In the genomic region with DNA sequence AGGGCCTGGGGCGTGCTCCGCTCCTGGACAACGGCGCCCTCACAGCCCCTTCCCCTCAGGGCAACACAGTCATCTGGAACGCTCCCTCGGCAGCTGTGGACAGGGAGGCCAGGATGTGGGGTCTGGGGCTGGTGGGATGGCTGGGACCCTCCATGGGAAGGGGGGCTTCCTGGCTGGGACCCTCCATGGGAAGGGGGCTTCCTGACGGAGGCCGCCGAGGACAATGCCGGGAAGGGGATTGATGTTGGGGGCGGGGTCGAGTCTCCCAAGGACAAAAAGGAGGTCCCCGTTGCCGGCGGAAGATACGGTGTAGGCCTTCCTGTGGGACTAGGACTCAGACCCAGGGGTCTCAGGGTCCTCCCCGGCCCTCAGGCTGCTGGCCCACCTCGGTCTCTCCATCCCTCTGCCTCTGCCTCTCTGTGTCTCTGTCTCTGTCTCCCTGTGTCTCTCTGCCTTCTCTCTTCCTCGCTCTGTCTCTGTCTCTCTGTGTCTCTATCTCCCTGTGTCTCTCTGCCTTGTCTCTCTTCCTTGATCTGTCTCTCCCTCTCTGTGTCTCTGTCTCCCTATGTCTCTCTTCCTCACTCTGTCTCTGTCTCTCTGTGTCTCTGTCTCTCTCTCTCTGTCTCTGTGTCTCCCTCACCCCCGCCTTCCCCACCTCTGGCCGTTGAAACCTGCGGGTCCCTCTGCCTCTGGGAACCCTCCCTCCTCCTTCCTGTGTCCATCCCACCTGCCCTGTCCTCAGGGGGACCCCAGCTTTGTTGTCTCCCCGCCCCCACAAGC, we compare ENCODE assay signal across 25 cellular contexts. TPM values are rescaled to one million over a fixed set of nuclear protein-coding genes. Genes with fewer than 3 reads are reported as not detected.
A peak's percentile ranks its signal among the peaks of the same experiment; 100 is the strongest.
DNase-seq lines count a peak whose midpoint lies in the region; ATAC-seq, FAIRE-seq and TF ChIP-seq lines count a peak whose summit lies in the region.
"Had no signal": no experiment of that assay in that cellular context is flagged by ENCODE, and none has a peak within 500 bp of the region (broad histone marks: within the 10 kb centered on the region; RNA-seq: fewer than 3 reads in every experiment).

No MANE protein-coding gene starts in this region.

- POLR2A ChIA-PET in CD8-positive, alpha-beta T cell (lab: Charles Lee) = no interaction called here
- POLR2A ChIA-PET in H1 (lab: Charles Lee; ENCODE audit: partially characterized antibody) = interaction anchor here (0.5 to 0.6 kb wide), 2 partner anchors 68 to 1880 kb away, joined by 3 read pairs; no protein-coding TSS in a partner anchor

- peaks cover 13% of the 10 kb centered on the region for H3K4me1 Mint-ChIP-seq in CD8-positive, alpha-beta T cell (ENCODE audit: low read depth)
- H3K4me1 Mint-ChIP-seq in GM23338 = peaks cover 10% of the 10 kb centered on the region; the same call in 2 of the 3 replicates
- H3K4me1 Mint-ChIP-seq in neural crest cell = peaks cover 10% of the 10 kb centered on the region

- peaks cover 13% of the 10 kb centered on the region; the same call in 1 of the 2 replicates for H3K23me2 ChIP-seq in H1 (ENCODE audit: low read depth, low read length)

- peak overlapping the region; percentile 57 for H3K27ac Mint-ChIP-seq in CD8-positive, alpha-beta T cell
- H3K27ac Mint-ChIP-seq in GM23338 (no peak overlapping the region), neural crest cell (ENCODE audit: unreplicated experiment) (no peak overlapping the region)

- no peak overlapping the region; the same call in 1 of the 2 replicates for H4K8ac ChIP-seq in H1 (ENCODE audit: extremely low read depth, insufficient read depth, low read length)

- TF ChIP-seq EP300 in H1 (IDR thresholded peaks at IDR 0.05; ENCODE audit: borderline replicate concordance in 1 of 2, low read depth in 2 of 2, low read length in 2 of 2) = no peak

- peak overlapping the region; percentile 52; the same call in 1 of the 2 replicates for H2BK5ac ChIP-seq in H1 (ENCODE audit: low read depth, low read length)

- H2AK5ac ChIP-seq in H1 (ENCODE audit: low read depth, low read length) = no peak overlapping the region

- intact Hi-C loops in CD8-positive, alpha-beta T cell (cut with DNase I, micrococcal nuclease) = no loop called here

- H3K4ac ChIP-seq in H1 (replicated peaks; ENCODE audit: insufficient read length, low read depth, low read length) = no peak overlapping the region

- H3K4me2 ChIP-seq in GM23338 = peak overlapping the region; percentile 32; the same call in 1 of the 2 replicates
- H3K4me2 ChIP-seq in H1 (ENCODE audit: insufficient read depth in 1 of 2, low read depth in 2 of 2, low read length in 2 of 2) = no peak overlapping the region

- no peak for DNase-seq in CD8-positive, alpha-beta T cell
- DNase-seq in GM23338 (ENCODE audit: low spot score) (no peak), H1 (ENCODE audit: low read depth in 1 of 2, low spot score in 2 of 2) (no peak), neural crest cell (ENCODE audit: low read depth, low spot score) (no peak), globus pallidus (ENCODE audit: low spot score) (no peak)
- DNase-seq in stimulated activated CD4-positive, alpha-beta T cell treated with anti-CD3 and anti-CD28 coated beads, Interleukin-12 subunit alpha, Interleukin-12 subunit beta, amount 100 ng/mL, for 4 hours = no peak
- DNase-seq: activated gamma-delta T cell treated with Interleukin-2 at 50 U/mL for 16 hours; DMS 273 treated with DMSO at 0.1 percent for 48 hours; lower lobe of right lung; NCI-H1417; NCI-H82; occipital lobe; OCI-M1; stimulated activated CD4-positive, alpha-beta T cell treated with anti-CD3 and anti-CD28 coated beads, Interleukin-2, amount 100 ng/mL, for 48 hours; stimulated activated naive CD4-positive, alpha-beta T cell treated with Interleukin-2 at 50 U/mL for 16 hours; T1000; testis had no signal

- peaks cover 18% of the 10 kb centered on the region for H3K4me1 ChIP-seq in CD8-positive, alpha-beta T cell (ENCODE audit: insufficient read depth, low read length)
- H3K4me1 ChIP-seq in GM23338 (ENCODE audit: insufficient read depth) (0 out of 2 replicates have a peak, but pooled peaks cover 3% of the 10 kb centered on the region), H1 (replicated peaks in 1 of 4; ENCODE audit: control insufficient read depth in 3 of 4, insufficient read depth in 4 of 4, low read length in 3 of 4) (peaks cover 0 to 13% (median 9%) of the 10 kb centered on the region in 4 experiments; a peak in 5 of 7 replicates)

- no peak overlapping the region for H4K5ac ChIP-seq in H1 (ENCODE audit: insufficient read length, low read depth, low read length)

- H2AFZ ChIP-seq in GM23338 = no peak overlapping the region
- no peak overlapping the region for H2AFZ ChIP-seq in H1 (ENCODE audit: low read length)

- no peaks in the 10 kb centered on the region for H3K36me3 Mint-ChIP-seq in CD8-positive, alpha-beta T cell
- H3K36me3 Mint-ChIP-seq in GM23338 (ENCODE audit: low read depth) = no peaks in the 10 kb centered on the region
- H3K36me3 Mint-ChIP-seq in neural crest cell (ENCODE audit: low read depth) = peaks cover 5% of the 10 kb centered on the region
- H3K36me3 Mint-ChIP-seq: CD14-positive monocyte had no signal

- TF ChIP-seq POLR2A in H1 (IDR thresholded peaks at IDR 0.05; ENCODE audit: control extremely low read depth in 1 of 2, low read depth in 2 of 2, low read length in 2 of 2) = no peak

- peaks cover 12% of the 10 kb centered on the region for H3K27me3 Mint-ChIP-seq in CD8-positive, alpha-beta T cell (ENCODE audit: low read depth)
- H3K27me3 Mint-ChIP-seq in GM23338 (ENCODE audit: insufficient read depth, low read depth, poor library complexity) (peaks cover 29% of the 10 kb centered on the region), neural crest cell (ENCODE audit: low read depth) (peaks cover 25% of the 10 kb centered on the region)

- no peak overlapping the region for H4K91ac ChIP-seq in H1 (replicated peaks; ENCODE audit: insufficient read length, low read length)

- no peak overlapping the region for H3K27ac ChIP-seq in CD8-positive, alpha-beta T cell (ENCODE audit: low read depth, low read length)
- H3K27ac ChIP-seq in GM23338 (ENCODE audit: low read depth) (no peak overlapping the region), H1 (ENCODE audit: low read depth, low read length) (no peak overlapping the region)
- H3K27ac ChIP-seq: coronary artery, lower lobe of right lung, testis had no signal

- H3K79me1 ChIP-seq in H1 (ENCODE audit: low read depth, low read length) = no peaks in the 10 kb centered on the region

- H3K9me2 ChIP-seq in GM23338 (ENCODE audit: insufficient read depth) = no peaks in the 10 kb centered on the region

- FAIRE-seq in H1 (lab: Jason Lieb, UNC) = no peak

- H3K79me2 ChIP-seq in GM23338 (replicated peaks; ENCODE audit: insufficient read depth) = no peaks in the 10 kb centered on the region
- H3K79me2 ChIP-seq in H1 (ENCODE audit: control insufficient read depth in 1 of 2, insufficient read depth in 2 of 2, low read length in 2 of 2) = no peaks in the 10 kb centered on the region

- no peak overlapping the region for H3K14ac ChIP-seq in H1 (ENCODE audit: insufficient read length)

- TF ChIP-seq CTCF in CD8-positive, alpha-beta T cell (IDR thresholded peaks at IDR 0.05) = no peak
- TF ChIP-seq CTCF in GM23338 (conservative IDR thresholded peaks at IDR 0.05; ENCODE audit: low read depth in 2 of 2) = no peak
- TF ChIP-seq CTCF in H1 (IDR thresholded peaks at IDR 0.05; ENCODE audit: control extremely low read depth in 1 of 3, insufficient read depth in 1 of 3, low read depth in 1 of 3, low read length in 3 of 3) = no peak
- no peak for TF ChIP-seq CTCF in neural crest cell (conservative IDR thresholded peaks at IDR 0.05)

- ATAC-seq in CD8-positive, alpha-beta T cell = no peak
- ATAC-seq in GM23338 = no peak
- no peak for ATAC-seq in GM18868 (IDR thresholded peaks at IDR 0.05; ENCODE audit: unreplicated experiment)
- ATAC-seq: lower lobe of right lung, Right ventricle myocardium inferior had no signal

- H2BK20ac ChIP-seq in H1 (ENCODE audit: low read length) = peak overlapping the region; percentile 48; the same call in 1 of the 2 replicates

- no peak overlapping the region for H3K4me3 ChIP-seq in CD8-positive, alpha-beta T cell (ENCODE audit: low read depth, low read length)
- no peak overlapping the region for H3K4me3 ChIP-seq in GM23338
- no peak overlapping the region for H3K4me3 ChIP-seq in H1 (ENCODE audit: extremely low read depth in 1 of 4, insufficient read depth in 2 of 4, low read depth in 3 of 4, low read length in 4 of 4)
- H3K4me3 ChIP-seq: coronary artery, lower lobe of right lung, testis had no signal

- peaks cover 11% of the 10 kb centered on the region for H3K27me3 ChIP-seq in CD8-positive, alpha-beta T cell (ENCODE audit: insufficient read depth, low read length)
- H3K27me3 ChIP-seq in GM23338 (ENCODE audit: insufficient read depth) = peaks cover 25% of the 10 kb centered on the region
- H3K27me3 ChIP-seq in H1 (replicated peaks in 1 of 4; ENCODE audit: control insufficient read depth in 3 of 4, extremely low read depth in 1 of 4, insufficient read depth in 3 of 4, low read length in 3 of 4) = peaks cover 10 to 13% (median 10%) of the 10 kb centered on the region in 4 experiments
- H3K27me3 ChIP-seq: testis had no signal

- H3K4me3 Mint-ChIP-seq in CD8-positive, alpha-beta T cell = no peak overlapping the region
- H3K4me3 Mint-ChIP-seq in GM23338 = no peak overlapping the region; the same call in 2 of the 3 replicates
- H3K4me3 Mint-ChIP-seq in neural crest cell = peak overlapping the region; percentile 81

- H2BK15ac ChIP-seq in H1 (ENCODE audit: low read length) = no peak overlapping the region; the same call in 1 of the 2 replicates

- peak overlapping the region; percentile 43; the same call in 1 of the 2 replicates for H2BK12ac ChIP-seq in H1 (ENCODE audit: low read depth, low read length)

- H3K23ac ChIP-seq in H1 (ENCODE audit: insufficient read length) = no peak overlapping the region

- H3K9me3 ChIP-seq in CD8-positive, alpha-beta T cell (ENCODE audit: low read length) = no peaks in the 10 kb centered on the region
- H3K9me3 ChIP-seq in H1 (ENCODE audit: insufficient read depth in 2 of 2, low read depth in 1 of 2, low read length in 1 of 2) = peaks cover 0 to 2% of the 10 kb centered on the region in 2 experiments; a peak in 1 of 4 replicates
- H3K9me3 ChIP-seq: lower lobe of right lung, testis had no signal

- CTCF ChIA-PET in CD8-positive, alpha-beta T cell (lab: Charles Lee) = interaction anchor here (0.8 to 1.6 kb wide), 2 partner anchors 13 to 17 kb away, joined by 3 to 6 read pairs; partner anchors contain the start of gene TPGS1
- CTCF ChIA-PET in H1 (lab: Charles Lee; ENCODE audit: partially characterized antibody) = interaction anchor here (0.9 to 3.7 kb wide), 5 partner anchors 11 to 146 kb away, joined by 3 to 21 read pairs (median 3); no protein-coding TSS in a partner anchor

- H3K9ac ChIP-seq in H1 (replicated peaks in 1 of 4; ENCODE audit: extremely low read depth in 1 of 4, low read depth in 3 of 4, low read length in 3 of 4) = no peak overlapping the region

- peaks cover 10% of the 10 kb centered on the region for H3F3A ChIP-seq in GM23338 (replicated peaks; ENCODE audit: low read depth)

- H4K20me1 ChIP-seq in GM23338 (replicated peaks; ENCODE audit: insufficient read depth) = no peaks in the 10 kb centered on the region
- H4K20me1 ChIP-seq in H1 (replicated peaks in 1 of 2; ENCODE audit: control insufficient read depth in 1 of 2, insufficient read depth in 2 of 2, low read length in 2 of 2) = peaks cover 0 to 4% of the 10 kb centered on the region in 2 experiments

- no peak for TF ChIP-seq RAD21 in H1 (IDR thresholded peaks at IDR 0.05 in 1 of 2, conservative IDR thresholded peaks at IDR 0.05 in 1 of 2; ENCODE audit: low read depth in 2 of 2, low read length in 2 of 2)

- H3K18ac ChIP-seq in H1 (ENCODE audit: extremely low read depth, low read length) = no peak overlapping the region

- WGBS in H1 (ENCODE audit: extremely low coverage in 1 of 2, insufficient coverage in 1 of 2, insufficient read length in 1 of 2, insufficient replicate concordance in 2 of 2, low coverage in 1 of 2, low lambda C conversion rate in 2 of 2, missing lambda C conversion rate in 1 of 2), 2 experiments = 93% methylated on average over 14 of the region's 23 CpGs; no CpG with 5 or more reads in 1 of the 2 experiments

- no peak overlapping the region for H2BK120ac ChIP-seq in H1 (replicated peaks; ENCODE audit: low read depth, low read length)

- no peaks in the 10 kb centered on the region for H3K36me3 ChIP-seq in CD8-positive, alpha-beta T cell (ENCODE audit: insufficient read depth, low read length)
- H3K36me3 ChIP-seq in GM23338 (ENCODE audit: insufficient read depth) (no peaks in the 10 kb centered on the region), H1 (ENCODE audit: control insufficient read depth in 2 of 4, insufficient read depth in 4 of 4, low read length in 3 of 4) (peaks cover 0 to 3% (median 0%) of the 10 kb centered on the region in 4 experiments; a peak in 1 of 8 replicates)
- H3K36me3 ChIP-seq: lower lobe of right lung had no signal

- no peaks in the 10 kb centered on the region for H3K9me3 Mint-ChIP-seq in CD8-positive, alpha-beta T cell
- H3K9me3 Mint-ChIP-seq in GM23338 (peaks cover 9% of the 10 kb centered on the region), neural crest cell (no peaks in the 10 kb centered on the region)

- H3K56ac ChIP-seq in H1 (replicated peaks; ENCODE audit: insufficient read length, low read depth, low read length) = no peak overlapping the region

RNA-seq across cellular contexts. Expression of gene MADCAM1, which starts 2.7 kb away (rescaled TPM):
- total RNA-seq in CD8-positive, alpha-beta T cell = under 1 TPM in 1 of 2 experiments, not detected in 1; 0.19 TPM
- 1.0 and 2.5 TPM in 2 replicates for total RNA-seq in GM23338 (2014; rRNA removed; shearing (Covaris generic))
- polyA plus RNA-seq in GM23338 (2016; fragmentation: Nextera tagmentation; extraction: Ambion mirVana) (2.1 and 3.3 TPM in 2 replicates), H1 (2011; rRNA removed) (2.3 and 5.3 TPM in 2 replicates)
- 3.0 and 3.1 TPM in 2 replicates for total RNA-seq in H1 (2021; fragmentation: NEBNext Ultra II Directional; extraction: Animal tissue kit (Norgen Biotek cat#: 25700))
- polyA plus RNA-seq in H1 (2011; cell fraction: cytosol; rRNA removed) = 2.9 TPM
- polyA plus RNA-seq in H1 (2011; cell fraction: nucleus; rRNA removed) = 6.2 TPM
- polyA plus RNA-seq in H1 (2012, experiment 1 of 2) = 1.3 to 3.4 TPM (median 2.3 TPM) in 4 replicates
- polyA plus RNA-seq in H1 (2012, experiment 2 of 2) = 1.0 TPM
- 2.6 TPM for polyA plus RNA-seq in H1 (2013, experiment 1 of 2)
- polyA plus RNA-seq in H1 (2013, experiment 2 of 2) = 2.6 TPM
- 0.44 and 0.57 TPM in 2 replicates for polyA minus RNA-seq in H1 (2011; rRNA and poly(A)+ RNA removed)
- polyA minus RNA-seq in H1 (2011; cell fraction: cytosol; rRNA and poly(A)+ RNA removed) = 3.5 TPM
- 1.9 TPM for polyA minus RNA-seq in H1 (2011; cell fraction: nucleus; rRNA and poly(A)+ RNA removed)
- total RNA-seq in neural crest cell = 0.75 and 1.1 TPM in 2 replicates
- total RNA-seq: M059J had no signal
- polyA plus RNA-seq: CD14-positive monocyte, fibroblast of lung had no signal

RNA-seq across cellular contexts. Expression of gene TPGS1, which starts 13.7 kb away (rescaled TPM):
- 10 to 100 TPM; 17.3 to 19.5 TPM for total RNA-seq in CD8-positive, alpha-beta T cell
- 29.0 and 38.4 TPM in 2 replicates for total RNA-seq in GM23338 (2014; rRNA removed; shearing (Covaris generic))
- 11.9 and 14.9 TPM in 2 replicates for polyA plus RNA-seq in GM23338 (2016; fragmentation: Nextera tagmentation; extraction: Ambion mirVana)
- total RNA-seq in H1 (2021; fragmentation: NEBNext Ultra II Directional; extraction: Animal tissue kit (Norgen Biotek cat#: 25700)) = 9.1 and 10.2 TPM in 2 replicates
- polyA plus RNA-seq in H1 (2011; rRNA removed) = 10.6 and 11.8 TPM in 2 replicates
- 12.2 TPM for polyA plus RNA-seq in H1 (2011; cell fraction: cytosol; rRNA removed)
- polyA plus RNA-seq in H1 (2011; cell fraction: nucleus; rRNA removed) = 8.0 TPM
- 3.4 to 7.4 TPM (median 7.1 TPM) in 4 replicates for polyA plus RNA-seq in H1 (2012, experiment 1 of 2)
- polyA plus RNA-seq in H1 (2012, experiment 2 of 2) = 2.8 TPM
- 4.2 TPM for polyA plus RNA-seq in H1 (2013, experiment 1 of 2)
- 4.2 TPM for polyA plus RNA-seq in H1 (2013, experiment 2 of 2)
- polyA minus RNA-seq in H1 (2011; rRNA and poly(A)+ RNA removed) = 0.59 and 0.60 TPM in 2 replicates
- 3.4 TPM for polyA minus RNA-seq in H1 (2011; cell fraction: cytosol; rRNA and poly(A)+ RNA removed)
- polyA minus RNA-seq in H1 (2011; cell fraction: nucleus; rRNA and poly(A)+ RNA removed) = 6.8 TPM
- 22.3 TPM in 2 replicates for total RNA-seq in neural crest cell

RNA-seq across cellular contexts. Expression of gene SHC2, which starts 32.7 kb away (rescaled TPM):
- 1 to 10 TPM; 6.1 to 6.6 TPM for total RNA-seq in CD8-positive, alpha-beta T cell
- 2.9 and 4.6 TPM in 2 replicates for total RNA-seq in GM23338 (2014; rRNA removed; shearing (Covaris generic))
- polyA plus RNA-seq in GM23338 (2016; fragmentation: Nextera tagmentation; extraction: Ambion mirVana) (2.2 and 2.6 TPM in 2 replicates), H1 (2011; rRNA removed) (7.3 and 11.3 TPM in 2 replicates)
- total RNA-seq in H1 (2021; fragmentation: NEBNext Ultra II Directional; extraction: Animal tissue kit (Norgen Biotek cat#: 25700)) = 3.5 and 4.4 TPM in 2 replicates
- polyA plus RNA-seq in H1 (2011; cell fraction: cytosol; rRNA removed) = 8.0 TPM
- polyA plus RNA-seq in H1 (2011; cell fraction: nucleus; rRNA removed) = 43.5 TPM
- 4.7 to 7.8 TPM (median 6.4 TPM) in 4 replicates for polyA plus RNA-seq in H1 (2012, experiment 1 of 2)
- 3.1 TPM for polyA plus RNA-seq in H1 (2012, experiment 2 of 2)
- polyA plus RNA-seq in H1 (2013, experiment 1 of 2) = 2.3 TPM
- polyA plus RNA-seq in H1 (2013, experiment 2 of 2) = 2.4 TPM
- 2.3 and 3.7 TPM in 2 replicates for polyA minus RNA-seq in H1 (2011; rRNA and poly(A)+ RNA removed)
- polyA minus RNA-seq in H1 (2011; cell fraction: cytosol; rRNA and poly(A)+ RNA removed) = 10.8 TPM
- polyA minus RNA-seq in H1 (2011; cell fraction: nucleus; rRNA and poly(A)+ RNA removed) = 5.7 TPM
- total RNA-seq in neural crest cell = 39.0 and 45.2 TPM in 2 replicates
- polyA plus RNA-seq: CD14-positive monocyte had no signal

RNA-seq across cellular contexts. Expression of gene CDC34, which starts 38.0 kb away (rescaled TPM):
- 10 to 100 TPM; 37.1 to 45.8 TPM for total RNA-seq in CD8-positive, alpha-beta T cell
- total RNA-seq in GM23338 (2014; rRNA removed; shearing (Covaris generic)) = 146 and 148 TPM in 2 replicates
- polyA plus RNA-seq in GM23338 (2016; fragmentation: Nextera tagmentation; extraction: Ambion mirVana) (114 and 118 TPM in 2 replicates), H1 (2011; rRNA removed) (95.9 and 152 TPM in 2 replicates)
- 129 and 133 TPM in 2 replicates for total RNA-seq in H1 (2021; fragmentation: NEBNext Ultra II Directional; extraction: Animal tissue kit (Norgen Biotek cat#: 25700))
- 118 TPM for polyA plus RNA-seq in H1 (2011; cell fraction: cytosol; rRNA removed)
- polyA plus RNA-seq in H1 (2011; cell fraction: nucleus; rRNA removed) = 164 TPM
- 96.1 to 118 TPM (median 105 TPM) in 4 replicates for polyA plus RNA-seq in H1 (2012, experiment 1 of 2)
- polyA plus RNA-seq in H1 (2012, experiment 2 of 2) = 88.6 TPM
- polyA plus RNA-seq in H1 (2013, experiment 1 of 2) = 91.1 TPM
- 90.3 TPM for polyA plus RNA-seq in H1 (2013, experiment 2 of 2)
- polyA minus RNA-seq in H1 (2011; rRNA and poly(A)+ RNA removed) = 24.6 and 40.1 TPM in 2 replicates
- polyA minus RNA-seq in H1 (2011; cell fraction: cytosol; rRNA and poly(A)+ RNA removed) = 50.3 TPM
- polyA minus RNA-seq in H1 (2011; cell fraction: nucleus; rRNA and poly(A)+ RNA removed) = 45.6 TPM
- total RNA-seq in neural crest cell = 106 and 111 TPM in 2 replicates

RNA-seq across cellular contexts. Expression of gene GZMM, which starts 50.3 kb away (rescaled TPM):
- 100 to 1,000 TPM; 117 to 119 TPM for total RNA-seq in CD8-positive, alpha-beta T cell
- not detected in 2 replicates for total RNA-seq in GM23338 (2014; rRNA removed; shearing (Covaris generic))
- 0.29 TPM in 1 of 2 replicates, not detected in the other for polyA plus RNA-seq in GM23338 (2016; fragmentation: Nextera tagmentation; extraction: Ambion mirVana)
- 0.32 and 0.59 TPM in 2 replicates for total RNA-seq in H1 (2021; fragmentation: NEBNext Ultra II Directional; extraction: Animal tissue kit (Norgen Biotek cat#: 25700))
- polyA plus RNA-seq in H1 (2011; rRNA removed) = 0.09 and 0.19 TPM in 2 replicates
- polyA plus RNA-seq in H1 (2011; cell fraction: cytosol; rRNA removed) = 0.26 TPM
- polyA plus RNA-seq in H1 (2011; cell fraction: nucleus; rRNA removed) = 0.91 TPM
- 0.20 to 0.40 TPM in 2 of 4 replicates, not detected in the others for polyA plus RNA-seq in H1 (2012, experiment 1 of 2)
- polyA plus RNA-seq in H1 (2012, experiment 2 of 2) = 0.45 TPM
- polyA plus RNA-seq in H1 (2013, experiment 1 of 2) = 0.12 TPM
- 0.22 TPM for polyA plus RNA-seq in H1 (2013, experiment 2 of 2)
- polyA minus RNA-seq in H1 (2011; rRNA and poly(A)+ RNA removed) = not detected in 2 replicates
- polyA minus RNA-seq in H1 (2011; cell fraction: cytosol; rRNA and poly(A)+ RNA removed) = not detected
- not detected for polyA minus RNA-seq in H1 (2011; cell fraction: nucleus; rRNA and poly(A)+ RNA removed)
- total RNA-seq in neural crest cell = not detected in 2 replicates
- total RNA-seq: kidney epithelial cell, occipital lobe, renal cortical epithelial cell, Right ventricle myocardium inferior had no signal
